Comparison of ENCODE assay signal across 17 cellular contexts in the genomic region with DNA sequence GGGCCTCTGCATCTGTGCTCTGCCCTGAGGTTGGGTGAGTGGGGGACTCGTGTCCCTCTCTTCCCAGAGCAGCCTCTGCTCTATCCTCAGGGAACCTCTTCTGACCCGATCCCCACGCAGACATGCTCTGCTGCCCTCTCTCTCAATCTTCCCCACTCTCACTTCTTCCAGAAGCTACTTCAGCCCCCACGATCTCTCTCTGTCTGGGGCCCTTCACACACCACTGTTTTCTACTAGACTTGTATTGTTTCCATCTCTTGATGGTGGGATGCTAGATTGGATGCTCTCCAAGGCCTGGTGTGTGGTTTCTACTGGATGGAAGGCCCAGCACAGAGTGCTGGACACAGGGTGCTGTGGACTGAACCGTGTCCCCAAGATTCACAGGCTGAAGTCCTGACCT. TPM values are rescaled to one million over a fixed set of nuclear protein-coding genes. Genes with fewer than 3 reads are reported as not detected.
DNase-seq lines count a peak whose midpoint lies in the region; ATAC-seq and TF ChIP-seq lines count a peak whose summit lies in the region.
"Had no signal": no experiment of that assay in that cellular context is flagged by ENCODE, and none has a peak within 500 bp of the region (broad histone marks: within the 10 kb centered on the region; RNA-seq: fewer than 3 reads in every experiment).

No MANE protein-coding gene starts in this region.

- H3K4me1 Mint-ChIP-seq in nephron progenitor cell = peaks cover 32% of the 10 kb centered on the region
- H3K4me1 Mint-ChIP-seq in stimulated activated naive B cell treated with anti-CD40 and anti-IgM and Interleukin-4, amounts not matched to agents 10 μg/mL and 1 μg/mL and 100 μg/mL, for 72 hours = peaks cover 27 to 49% of the 10 kb centered on the region in 2 donors
- H3K4me1 Mint-ChIP-seq: CD14-positive monocyte had no signal

- no peak for TF ChIP-seq EP300 in esophagus muscularis mucosa (IDR thresholded peaks at IDR 0.05)

- no peak overlapping the region for H2AFZ ChIP-seq in OCI-LY1 (ENCODE audit: low read length)
- no peak overlapping the region for H2AFZ ChIP-seq in MM.1S (ENCODE audit: low read length)
- H2AFZ ChIP-seq: GM23338 had no signal

- H3K4me1 ChIP-seq in OCI-LY1 (ENCODE audit: insufficient read depth, low read length, severe bottlenecking) (peaks cover 56% of the 10 kb centered on the region), esophagus muscularis mucosa (no peaks in the 10 kb centered on the region), MM.1S (ENCODE audit: low read length) (no peaks in the 10 kb centered on the region)

- H3K9me3 Mint-ChIP-seq in nephron progenitor cell = peaks cover 29% of the 10 kb centered on the region
- H3K9me3 Mint-ChIP-seq in stimulated activated naive B cell treated with anti-CD40 and anti-IgM and Interleukin-4, amounts not matched to agents 10 μg/mL and 1 μg/mL and 100 μg/mL, for 72 hours = peaks cover 8 to 10% of the 10 kb centered on the region in 2 donors

- no peaks in the 10 kb centered on the region for H4K20me1 ChIP-seq in OCI-LY1 (ENCODE audit: insufficient read depth, low read length)
- H4K20me1 ChIP-seq in MM.1S (ENCODE audit: insufficient read depth, low read length) = no peaks in the 10 kb centered on the region

- H3K4me3 Mint-ChIP-seq in nephron progenitor cell = no peak overlapping the region
- no peak overlapping the region for H3K4me3 Mint-ChIP-seq in stimulated activated naive B cell treated with anti-CD40 and anti-IgM and Interleukin-4, amounts not matched to agents 10 μg/mL and 1 μg/mL and 100 μg/mL, for 72 hours
- H3K4me3 Mint-ChIP-seq: CD14-positive monocyte; CD8-positive, alpha-beta T cell; GM23338; HFFc6 had no signal

- TF ChIP-seq CTCF in OCI-LY1 (IDR thresholded peaks at IDR 0.05; ENCODE audit: low read length) = no peak
- TF ChIP-seq CTCF in esophagus muscularis mucosa (IDR thresholded peaks at IDR 0.05) = no peak
- no peak for TF ChIP-seq CTCF in nephron progenitor cell (IDR thresholded peaks at IDR 0.05)
- TF ChIP-seq CTCF in MM.1S (IDR thresholded peaks at IDR 0.05; ENCODE audit: low read length) = no peak

- H3K9me3 ChIP-seq in OCI-LY1 (ENCODE audit: low read length) (peaks cover 3% of the 10 kb centered on the region; the same call in 1 of the 2 replicates), esophagus muscularis mucosa (peaks cover 0 to 18% (median 3%) of the 10 kb centered on the region in 4 donors), MM.1S (replicated peaks; ENCODE audit: insufficient read depth, low read length) (no peaks in the 10 kb centered on the region)

- H3K36me3 Mint-ChIP-seq in nephron progenitor cell (ENCODE audit: low read depth) = peaks cover 47% of the 10 kb centered on the region
- peaks cover 31 to 44% of the 10 kb centered on the region in 2 donors for H3K36me3 Mint-ChIP-seq in stimulated activated naive B cell treated with anti-CD40 and anti-IgM and Interleukin-4, amounts not matched to agents 10 μg/mL and 1 μg/mL and 100 μg/mL, for 72 hours

- H3K36me3 ChIP-seq in OCI-LY1 (ENCODE audit: insufficient read depth, low read length) = peaks cover 20% of the 10 kb centered on the region; the same call in 1 of the 2 replicates
- H3K36me3 ChIP-seq in esophagus muscularis mucosa = peaks cover 0 to 7% (median 3%) of the 10 kb centered on the region in 4 donors
- H3K36me3 ChIP-seq in MM.1S (replicated peaks; ENCODE audit: insufficient read depth, low read length) = no peaks in the 10 kb centered on the region

- DNase-seq in esophagus muscularis mucosa (ENCODE audit: extremely low spot score) (peak; percentile 91), nephron progenitor cell (no peak), MM.1S (no peak), anterior cingulate cortex (lab: John Stamatoyannopoulos, UW) (no peak), NCI-H146 treated with DMSO at 0.1 percent for 48 hours (lab: John Stamatoyannopoulos, UW; ENCODE audit: unreplicated experiment) (no peak)
- no peak for DNase-seq in stimulated activated naive B cell treated with anti-CD40 and anti-IgM and Interleukin-4, amounts not matched to agents 10 μg/mL and 1 μg/mL and 100 μg/mL, for 72 hours
- DNase-seq: ACHN, Calu3, DMS79 treated with DMSO at 0.1 percent for 48 hours, GF-D8, HCEC 1CT, HFFc6, IMR-90 had no signal

- peaks cover 2% of the 10 kb centered on the region for H3K27me3 Mint-ChIP-seq in nephron progenitor cell (ENCODE audit: low read depth, poor library complexity)
- H3K27me3 Mint-ChIP-seq in stimulated activated naive B cell treated with anti-CD40 and anti-IgM and Interleukin-4, amounts not matched to agents 10 μg/mL and 1 μg/mL and 100 μg/mL, for 72 hours = no peaks in the 10 kb centered on the region

- H3K27ac ChIP-seq in OCI-LY1 (ENCODE audit: low read depth, low read length, poor library complexity, severe bottlenecking) (peak overlapping the region; percentile 98), esophagus muscularis mucosa (replicated peaks in 1 of 4) (no peak overlapping the region), MM.1S (ENCODE audit: low read length) (no peak overlapping the region)

- no peak for ATAC-seq in stimulated activated naive B cell treated with anti-CD40 and anti-IgM and Interleukin-4, amounts not matched to agents 10 μg/mL and 1 μg/mL and 100 μg/mL, for 72 hours (replicated peaks)
- ATAC-seq: CD8-positive, alpha-beta T cell; GM23338 had no signal

- no peaks in the 10 kb centered on the region for H3K9me2 ChIP-seq in OCI-LY1 (ENCODE audit: low read depth, low read length)
- H3K9me2 ChIP-seq in MM.1S (replicated peaks; ENCODE audit: insufficient read depth, low read length) = no peaks in the 10 kb centered on the region

- no peak overlapping the region for H3K9ac ChIP-seq in OCI-LY1 (ENCODE audit: low read length)
- H3K9ac ChIP-seq in MM.1S (ENCODE audit: low read length) = no peak overlapping the region

- WGBS in esophagus muscularis mucosa = 97% methylated on average over 5 of the region's 5 CpGs

- H3K27me3 ChIP-seq in OCI-LY1 (ENCODE audit: insufficient read depth, low read length) (no peaks in the 10 kb centered on the region), esophagus muscularis mucosa (no peaks in the 10 kb centered on the region), MM.1S (replicated peaks; ENCODE audit: insufficient read depth, low read length) (no peaks in the 10 kb centered on the region)

- H3K4me2 ChIP-seq in OCI-LY1 (ENCODE audit: low read length) = no peak overlapping the region; the same call in 1 of the 2 replicates
- H3K4me2 ChIP-seq in MM.1S (ENCODE audit: low read depth, low read length) = no peak overlapping the region
- H3K4me2 ChIP-seq: GM23338 had no signal

- no peak for TF ChIP-seq POLR2A in esophagus muscularis mucosa (IDR thresholded peaks at IDR 0.05; ENCODE audit: low read depth)

- H3F3A ChIP-seq in OCI-LY1 (ENCODE audit: insufficient read depth, low read length) (no peaks in the 10 kb centered on the region), MM.1S (ENCODE audit: insufficient read depth, low read length) (no peaks in the 10 kb centered on the region)

- peak overlapping the region; percentile 62 for H3K27ac Mint-ChIP-seq in nephron progenitor cell
- H3K27ac Mint-ChIP-seq in stimulated activated naive B cell treated with anti-CD40 and anti-IgM and Interleukin-4, amounts not matched to agents 10 μg/mL and 1 μg/mL and 100 μg/mL, for 72 hours = peak overlapping the region; percentile 7
- H3K27ac Mint-ChIP-seq: CD14-positive monocyte; CD8-positive, alpha-beta T cell; GM23338; HFFc6 had no signal

- H3K4me3 ChIP-seq in OCI-LY1 (ENCODE audit: low read depth, low read length, poor library complexity, severe bottlenecking) (no peak overlapping the region), esophagus muscularis mucosa (no peak overlapping the region), MM.1S (ENCODE audit: low read length) (no peak overlapping the region)
- H3K4me3 ChIP-seq: GM23338 had no signal

- peaks cover 58% of the 10 kb centered on the region for H3K79me2 ChIP-seq in OCI-LY1 (ENCODE audit: insufficient read depth, low read length)
- no peaks in the 10 kb centered on the region for H3K79me2 ChIP-seq in MM.1S (ENCODE audit: low read length)

- intact Hi-C loops in esophagus muscularis mucosa (cut with DNase I) = no loop called here

RNA-seq across cellular contexts. Expression of a gene that starts 10.0 kb away (rescaled TPM):
- total RNA-seq in esophagus muscularis mucosa = 10 to 100 TPM; 18.4 to 30.3 (median 27.9) TPM
